ENCODE assay signal across 21 cellular contexts in the genomic region with DNA sequence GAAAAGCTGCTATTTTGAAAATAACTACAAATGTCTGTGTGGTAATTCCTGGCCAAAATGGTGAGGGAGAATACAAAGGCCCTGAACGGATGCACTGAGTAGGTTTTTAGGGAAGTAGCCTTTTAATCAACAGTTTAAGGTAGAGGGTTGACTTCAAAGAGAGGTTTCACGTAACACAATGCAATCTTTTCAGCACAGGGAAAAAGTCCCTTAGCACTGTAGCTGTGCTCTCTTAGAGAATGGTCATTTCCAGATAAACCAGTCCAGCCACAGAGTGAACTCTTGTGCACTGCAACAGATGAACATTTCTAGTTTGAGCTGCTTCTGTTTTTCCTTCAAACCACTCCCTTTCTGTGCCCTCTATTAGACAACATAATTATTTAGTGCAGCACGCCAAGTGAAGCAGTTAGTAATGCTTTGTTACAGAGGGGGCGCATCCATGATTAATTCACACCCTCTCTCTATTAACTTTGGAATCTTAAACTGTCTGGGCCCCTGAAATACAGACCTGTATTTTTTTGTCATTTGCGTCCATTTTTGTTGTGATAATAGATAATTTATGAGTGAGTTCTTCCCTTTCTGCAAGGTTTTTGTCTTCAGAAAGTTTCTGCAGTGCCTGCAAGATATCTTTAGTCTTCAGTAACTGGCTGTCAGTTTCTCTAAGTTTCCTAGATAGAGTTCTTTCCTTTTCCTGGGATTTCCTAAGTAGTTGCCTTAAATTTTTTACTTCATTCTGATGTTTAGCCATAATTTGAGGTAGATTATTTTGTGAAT. TPM values are rescaled to one million over a fixed set of nuclear protein-coding genes. Genes with fewer than 3 reads are reported as not detected.
DNase-seq lines count a peak whose midpoint lies in the region; ATAC-seq, FAIRE-seq and TF ChIP-seq lines count a peak whose summit lies in the region.
"Had no signal": no experiment of that assay in that cellular context is flagged by ENCODE, and none has a peak within 500 bp of the region (broad histone marks: within the 10 kb centered on the region; RNA-seq: fewer than 3 reads in every experiment).

No MANE protein-coding gene starts in this region.

- no peaks in the 10 kb centered on the region for H3K9me3 Mint-ChIP-seq in CD8-positive, alpha-beta T cell
- H3K9me3 Mint-ChIP-seq: CD4-positive, CD25-positive, alpha-beta regulatory T cell; immature natural killer cell had no signal

- intact Hi-C loops in sciatic nerve (cut with DNase I): no loop called here
- intact Hi-C loops in CD8-positive, alpha-beta T cell (cut with DNase I, micrococcal nuclease): no loop called here
- intact Hi-C loops in cardiac septum (cut with DNase I): no loop called here

- peak; percentile 24 for ATAC-seq in sciatic nerve
- ATAC-seq in CD8-positive, alpha-beta T cell: no peak
- no peak for ATAC-seq in HG02885 (IDR thresholded peaks at IDR 0.05; ENCODE audit: poor library complexity, unreplicated experiment)
- ATAC-seq: heart right ventricle, Panc1 had no signal

- DNase-seq in NOMO-1 treated with DMSO at 0.1 percent for 48 hours (lab: John Stamatoyannopoulos, UW; ENCODE audit: unreplicated experiment): peak; percentile 47
- DNase-seq in NOMO-1 treated with dmso at 0.1 percent for 144 hours (lab: John Stamatoyannopoulos, UW; ENCODE audit: unreplicated experiment): no peak
- peak; percentile 2 to 28 for DNase-seq in Kasumi-1 (lab: John Stamatoyannopoulos, UW)
- DNase-seq in bronchial epithelial cell (ENCODE audit: low read depth): peak; percentile 11
- no peak for DNase-seq in sciatic nerve (ENCODE audit: low spot score)
- DNase-seq in CD8-positive, alpha-beta T cell: no peak
- no peak for DNase-seq in cardiac septum (ENCODE audit: low spot score)
- DNase-seq: ACHN; activated CD4-positive, alpha-beta T cell treated with anti-CD3 and anti-CD28 coated beads, Interleukin-2, amount 50 U/mL, for 4 hours; activated naive CD4-positive, alpha-beta T cell; activated T-cell treated with anti-CD3 and anti-CD28 coated beads for 4 hours; CD4-positive, CD25-positive, alpha-beta regulatory T cell; effector memory CD4-positive, alpha-beta T cell; heart right ventricle; immature natural killer cell; NCI-H146; SK-N-SH; stimulated activated CD4-positive, alpha-beta T cell treated with anti-CD3 and anti-CD28 coated beads, Interleukin-2, amount 100 ng/mL, for 48 hours had no signal

- no peaks in the 10 kb centered on the region for H3K27me3 ChIP-seq in bronchial epithelial cell (ENCODE audit: control insufficient read depth, insufficient read depth, low read length)
- H3K27me3 ChIP-seq in CD8-positive, alpha-beta T cell (ENCODE audit: insufficient read depth, low read length): no peaks in the 10 kb centered on the region
- H3K27me3 ChIP-seq: heart right ventricle had no signal

- no peaks in the 10 kb centered on the region for H3K36me3 ChIP-seq in bronchial epithelial cell (ENCODE audit: control insufficient read depth, insufficient read depth, low read length)
- no peaks in the 10 kb centered on the region for H3K36me3 ChIP-seq in CD8-positive, alpha-beta T cell (ENCODE audit: insufficient read depth, low read length)
- H3K36me3 ChIP-seq: heart right ventricle had no signal

- no peak overlapping the region for H3K4me3 ChIP-seq in bronchial epithelial cell (ENCODE audit: low read depth, low read length)
- no peak overlapping the region for H3K4me3 ChIP-seq in CD8-positive, alpha-beta T cell (ENCODE audit: low read depth, low read length)
- H3K4me3 ChIP-seq: heart right ventricle, lung had no signal

- no peak overlapping the region for H3K27ac ChIP-seq in CD8-positive, alpha-beta T cell (ENCODE audit: low read depth, low read length)
- H3K27ac ChIP-seq: heart right ventricle had no signal

- TF ChIP-seq CTCF in bronchial epithelial cell (IDR thresholded peaks at IDR 0.05; ENCODE audit: insufficient read depth, low read length, severe bottlenecking): no peak
- TF ChIP-seq CTCF in CD8-positive, alpha-beta T cell (IDR thresholded peaks at IDR 0.05): no peak

- POLR2A ChIA-PET in CD8-positive, alpha-beta T cell (lab: Charles Lee): no interaction called here

- no peaks in the 10 kb centered on the region for H3K9me3 ChIP-seq in CD8-positive, alpha-beta T cell (ENCODE audit: low read length)
- H3K9me3 ChIP-seq: heart right ventricle, SK-N-SH had no signal

- no peak overlapping the region for H3K4me3 Mint-ChIP-seq in CD8-positive, alpha-beta T cell
- H3K4me3 Mint-ChIP-seq: CD4-positive, CD25-positive, alpha-beta regulatory T cell; immature natural killer cell had no signal

- CTCF ChIA-PET in CD8-positive, alpha-beta T cell (lab: Charles Lee): no interaction called here

- H3K27me3 Mint-ChIP-seq in CD8-positive, alpha-beta T cell (ENCODE audit: low read depth): no peaks in the 10 kb centered on the region

- H3K36me3 Mint-ChIP-seq in CD8-positive, alpha-beta T cell: no peaks in the 10 kb centered on the region

- FAIRE-seq in bronchial epithelial cell (lab: Jason Lieb, UNC): no peak

- no peak overlapping the region for H3K27ac Mint-ChIP-seq in CD8-positive, alpha-beta T cell
- H3K27ac Mint-ChIP-seq: CD4-positive, CD25-positive, alpha-beta regulatory T cell; immature natural killer cell had no signal

- no peaks in the 10 kb centered on the region for H3K4me1 Mint-ChIP-seq in CD8-positive, alpha-beta T cell (ENCODE audit: low read depth)
- H3K4me1 Mint-ChIP-seq: CD4-positive, CD25-positive, alpha-beta regulatory T cell; immature natural killer cell had no signal

- no peaks in the 10 kb centered on the region for H3K4me1 ChIP-seq in CD8-positive, alpha-beta T cell (ENCODE audit: insufficient read depth, low read length)
- H3K4me1 ChIP-seq: heart right ventricle had no signal

RNA-seq across cellular contexts. Expression of gene LCA5L, which starts 22.9 kb away (rescaled TPM):
- total RNA-seq in bronchial epithelial cell: 0.53 and 3.2 TPM in 2 replicates
- 2.2 TPM for total RNA-seq in sciatic nerve
- not detected for total RNA-seq in CD8-positive, alpha-beta T cell
- total RNA-seq in cardiac septum: 1.7 TPM
- total RNA-seq: CD4-positive, CD25-positive, alpha-beta regulatory T cell had no signal

RNA-seq across cellular contexts. Expression of gene SH3BGR, which starts 29.1 kb away (rescaled TPM):
- total RNA-seq in bronchial epithelial cell (5.0 and 13.7 TPM in 2 replicates), sciatic nerve (7.9 TPM), cardiac septum (209 TPM)
- under 1 TPM in 1 of 2 experiments, not detected in 1; 0.75 TPM for total RNA-seq in CD8-positive, alpha-beta T cell
- total RNA-seq: CD4-positive, CD25-positive, alpha-beta regulatory T cell had no signal

Comparison
In these comparisons a context has a peak if more than half of its experiments do, and no peak if none do; other contexts are left out.
1. DNase-seq: peak in NOMO-1 treated with DMSO at 0.1 percent for 48 hours (single experiment), Kasumi-1 (2 of 2) and bronchial epithelial cell (single experiment); none in NOMO-1 treated with dmso at 0.1 percent for 144 hours (single experiment), sciatic nerve (single experiment), CD8-positive, alpha-beta T cell (0 of 7) and cardiac septum (single experiment).
2. RNA of gene SH3BGR, which starts 29.1 kb away (total RNA-seq): 209 TPM in cardiac septum (single experiment); 7.9 TPM in sciatic nerve (single experiment), 5.0 to 13.7 TPM in bronchial epithelial cell and 0.75 TPM in CD8-positive, alpha-beta T cell; every median in the first group is over 10 times any median in the second.